In the genomic region with DNA sequence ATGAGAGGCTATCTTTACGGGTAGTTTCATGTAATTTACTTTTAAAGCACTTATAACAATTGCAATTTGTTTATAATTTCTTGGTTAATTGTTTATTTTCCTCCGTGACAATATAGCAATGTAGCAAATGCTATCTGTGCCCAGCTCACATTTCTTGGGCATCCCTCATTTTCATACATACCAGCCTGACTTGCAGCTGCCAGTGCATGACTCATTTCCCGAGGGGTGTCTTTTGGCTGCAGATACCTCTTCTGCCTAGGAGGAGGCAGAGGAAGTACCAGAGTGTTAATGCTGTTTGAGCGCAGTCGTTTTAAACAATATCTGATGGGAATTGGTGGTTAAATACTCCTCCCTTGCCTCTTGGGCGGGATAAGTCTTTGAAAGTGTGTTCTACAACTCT, we compare ENCODE assay signal across 9 cellular contexts.
DNase-seq lines count a peak whose midpoint lies in the region; ATAC-seq and TF ChIP-seq lines count a peak whose summit lies in the region.
"Had no signal": no experiment of that assay in that cellular context is flagged by ENCODE, and none has a peak within 500 bp of the region (broad histone marks: within the 10 kb centered on the region; RNA-seq: fewer than 3 reads in every experiment).

No MANE protein-coding gene starts in this region.

- H3K27me3 ChIP-seq in BLaER1 treated with 17β-estradiol and CSF1 and Interleukin-3, amounts not matched to agents 10 nM and 100 nM, result no peaks in the 10 kb centered on the region
- H3K27me3 ChIP-seq in transverse colon, result no peaks in the 10 kb centered on the region

- H3K9me3 ChIP-seq in BLaER1 treated with 17β-estradiol and CSF1 and Interleukin-3, amounts not matched to agents 10 nM and 100 nM (replicated peaks in 1 of 11), result no peaks in the 10 kb centered on the region
- H3K9me3 ChIP-seq in HEK293 (ENCODE audit: control insufficient read depth, insufficient read depth, low read depth, low read length) (no peaks in the 10 kb centered on the region), transverse colon (no peaks in the 10 kb centered on the region)

- no peak overlapping the region for H3K4me3 ChIP-seq in BLaER1 treated with 17β-estradiol and CSF1 and Interleukin-3, amounts not matched to agents 10 nM and 100 nM
- no peak overlapping the region for H3K4me3 ChIP-seq in HEK293 (ENCODE audit: low read depth, low read length)
- H3K4me3 ChIP-seq in fibroblast of villous mesenchyme (ENCODE audit: low read depth, low read length), result no peak overlapping the region
- no peak overlapping the region for H3K4me3 ChIP-seq in transverse colon

- intact Hi-C loops in transverse colon (cut with DNase I; ENCODE audit: low total_unique reads), result no loop called here

- DNase-seq in SK-MEL-5 (ENCODE audit: low read depth, low spot score) (peak; percentile 46), fibroblast of villous mesenchyme (ENCODE audit: low read depth) (peak; percentile 2), HUDEP-2 (lab: John Stamatoyannopoulos, UW; ENCODE audit: unreplicated experiment in 76 of 76) (no peak), transverse colon (no peak), GM19238 (ENCODE audit: insufficient read length, low spot score) (no peak)
- DNase-seq: NCI-H748 treated with DMSO at 0.1 percent for 48 hours had no signal

- H3K27ac ChIP-seq in BLaER1 treated with 17β-estradiol and CSF1 and Interleukin-3, amounts not matched to agents 10 nM and 100 nM, result no peak overlapping the region
- H3K27ac ChIP-seq in HEK293 (ENCODE audit: extremely low read depth, low read depth, low read length) (no peak overlapping the region), transverse colon (no peak overlapping the region)

- TF ChIP-seq CTCF in HEK293 (tag by site-specific recombination; IDR thresholded peaks at IDR 0.05) (no peak), fibroblast of villous mesenchyme (IDR thresholded peaks at IDR 0.05; ENCODE audit: insufficient read depth, low read depth, low read length) (no peak), transverse colon (IDR thresholded peaks at IDR 0.05) (no peak)

- H3K4me1 ChIP-seq in BLaER1 treated with 17β-estradiol and CSF1 and Interleukin-3, amounts not matched to agents 10 nM and 100 nM, result peaks cover 8 to 11% (median 10%) of the 10 kb centered on the region in 10 experiments; a peak in 18 of 20 replicates
- H3K4me1 ChIP-seq in HEK293 (ENCODE audit: control insufficient read depth, insufficient read depth, low read length) (no peaks in the 10 kb centered on the region), transverse colon (no peaks in the 10 kb centered on the region)

- no peaks in the 10 kb centered on the region for H3K36me3 ChIP-seq in BLaER1 treated with 17β-estradiol and CSF1 and Interleukin-3, amounts not matched to agents 10 nM and 100 nM
- H3K36me3 ChIP-seq in HEK293 (ENCODE audit: control insufficient read depth in 2 of 2, insufficient read depth in 1 of 2, low read length in 2 of 2), result no peaks in the 10 kb centered on the region
- H3K36me3 ChIP-seq in transverse colon, result no peaks in the 10 kb centered on the region

- no peak for ATAC-seq in GM21529 (IDR thresholded peaks at IDR 0.05; ENCODE audit: unreplicated experiment)

- no peak overlapping the region for H3K9ac ChIP-seq in BLaER1 treated with 17β-estradiol and CSF1 and Interleukin-3, amounts not matched to agents 10 nM and 100 nM

- in situ Hi-C loops in SK-MEL-5 (cut with HindIII; ENCODE audit: low pct_unique_long_range_greater_than_20kb, low sequenced_read_pairs), result no loop called here
- in situ Hi-C loops in transverse colon (cut with MboI; ENCODE audit: low pct_ligation_motif_present in 1 of 4, low pct_unique_long_range_greater_than_20kb in 1 of 4, low sequenced_read_pairs in 3 of 4), result no loop called here

- no peaks in the 10 kb centered on the region for H4K20me1 ChIP-seq in BLaER1 treated with 17β-estradiol and CSF1 and Interleukin-3, amounts not matched to agents 10 nM and 100 nM

- CTCF ChIA-PET in HEK293 (lab: Yijun Ruan, JAX), result no interaction called here

- POLR2A ChIA-PET in HEK293 (lab: Yijun Ruan, JAX), result no interaction called here

- 48 to 63% methylated on average over 3 to 6 of the region's 6 CpGs for WGBS in transverse colon (ENCODE audit: low coverage in 1 of 2), 2 donors

- peak overlapping the region in 10 of 11 experiments; percentile 3 to 59 (median 22); a peak in 16 of 22 replicates for H3K4me2 ChIP-seq in BLaER1 treated with 17β-estradiol and CSF1 and Interleukin-3, amounts not matched to agents 10 nM and 100 nM

- no peak for TF ChIP-seq POLR2A in transverse colon (IDR thresholded peaks at IDR 0.05)

- TF ChIP-seq EP300 in transverse colon (IDR thresholded peaks at IDR 0.05; ENCODE audit: low read depth), result no peak

TF ChIP-seq in HEK293, 187 proteins besides CTCF, POLR2A, EP300 and RAD21 (continues in another document):
- no peak for TF ChIP-seq ZNF473 (tag by site-specific recombination; IDR thresholded peaks at IDR 0.05)
- peak; percentile 16 for TF ChIP-seq ZNF510 (tag by site-specific recombination; IDR thresholded peaks at IDR 0.05; ENCODE audit: insufficient replicate concordance)
- TF ChIP-seq, protein P1, sequence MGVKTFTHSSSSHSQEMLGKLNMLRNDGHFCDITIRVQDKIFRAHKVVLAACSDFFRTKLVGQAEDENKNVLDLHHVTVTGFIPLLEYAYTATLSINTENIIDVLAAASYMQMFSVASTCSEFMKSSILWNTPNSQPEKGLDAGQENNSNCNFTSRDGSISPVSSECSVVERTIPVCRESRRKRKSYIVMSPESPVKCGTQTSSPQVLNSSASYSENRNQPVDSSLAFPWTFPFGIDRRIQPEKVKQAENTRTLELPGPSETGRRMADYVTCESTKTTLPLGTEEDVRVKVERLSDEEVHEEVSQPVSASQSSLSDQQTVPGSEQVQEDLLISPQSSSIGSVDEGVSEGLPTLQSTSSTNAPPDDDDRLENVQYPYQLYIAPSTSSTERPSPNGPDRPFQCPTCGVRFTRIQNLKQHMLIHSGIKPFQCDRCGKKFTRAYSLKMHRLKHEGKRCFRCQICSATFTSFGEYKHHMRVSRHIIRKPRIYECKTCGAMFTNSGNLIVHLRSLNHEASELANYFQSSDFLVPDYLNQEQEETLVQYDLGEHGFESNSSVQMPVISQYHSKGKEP (tag by site-specific recombination; IDR thresholded peaks at IDR 0.05), result no peak
- TF ChIP-seq ZNF157 (tag by site-specific recombination; IDR thresholded peaks at IDR 0.05), result no peak
- no peak for TF ChIP-seq ZNF596 (tag by site-specific recombination; IDR thresholded peaks at IDR 0.05)
- TF ChIP-seq KLF8 (tag by site-specific recombination; IDR thresholded peaks at IDR 0.05), result no peak
- TF ChIP-seq, protein P2, sequence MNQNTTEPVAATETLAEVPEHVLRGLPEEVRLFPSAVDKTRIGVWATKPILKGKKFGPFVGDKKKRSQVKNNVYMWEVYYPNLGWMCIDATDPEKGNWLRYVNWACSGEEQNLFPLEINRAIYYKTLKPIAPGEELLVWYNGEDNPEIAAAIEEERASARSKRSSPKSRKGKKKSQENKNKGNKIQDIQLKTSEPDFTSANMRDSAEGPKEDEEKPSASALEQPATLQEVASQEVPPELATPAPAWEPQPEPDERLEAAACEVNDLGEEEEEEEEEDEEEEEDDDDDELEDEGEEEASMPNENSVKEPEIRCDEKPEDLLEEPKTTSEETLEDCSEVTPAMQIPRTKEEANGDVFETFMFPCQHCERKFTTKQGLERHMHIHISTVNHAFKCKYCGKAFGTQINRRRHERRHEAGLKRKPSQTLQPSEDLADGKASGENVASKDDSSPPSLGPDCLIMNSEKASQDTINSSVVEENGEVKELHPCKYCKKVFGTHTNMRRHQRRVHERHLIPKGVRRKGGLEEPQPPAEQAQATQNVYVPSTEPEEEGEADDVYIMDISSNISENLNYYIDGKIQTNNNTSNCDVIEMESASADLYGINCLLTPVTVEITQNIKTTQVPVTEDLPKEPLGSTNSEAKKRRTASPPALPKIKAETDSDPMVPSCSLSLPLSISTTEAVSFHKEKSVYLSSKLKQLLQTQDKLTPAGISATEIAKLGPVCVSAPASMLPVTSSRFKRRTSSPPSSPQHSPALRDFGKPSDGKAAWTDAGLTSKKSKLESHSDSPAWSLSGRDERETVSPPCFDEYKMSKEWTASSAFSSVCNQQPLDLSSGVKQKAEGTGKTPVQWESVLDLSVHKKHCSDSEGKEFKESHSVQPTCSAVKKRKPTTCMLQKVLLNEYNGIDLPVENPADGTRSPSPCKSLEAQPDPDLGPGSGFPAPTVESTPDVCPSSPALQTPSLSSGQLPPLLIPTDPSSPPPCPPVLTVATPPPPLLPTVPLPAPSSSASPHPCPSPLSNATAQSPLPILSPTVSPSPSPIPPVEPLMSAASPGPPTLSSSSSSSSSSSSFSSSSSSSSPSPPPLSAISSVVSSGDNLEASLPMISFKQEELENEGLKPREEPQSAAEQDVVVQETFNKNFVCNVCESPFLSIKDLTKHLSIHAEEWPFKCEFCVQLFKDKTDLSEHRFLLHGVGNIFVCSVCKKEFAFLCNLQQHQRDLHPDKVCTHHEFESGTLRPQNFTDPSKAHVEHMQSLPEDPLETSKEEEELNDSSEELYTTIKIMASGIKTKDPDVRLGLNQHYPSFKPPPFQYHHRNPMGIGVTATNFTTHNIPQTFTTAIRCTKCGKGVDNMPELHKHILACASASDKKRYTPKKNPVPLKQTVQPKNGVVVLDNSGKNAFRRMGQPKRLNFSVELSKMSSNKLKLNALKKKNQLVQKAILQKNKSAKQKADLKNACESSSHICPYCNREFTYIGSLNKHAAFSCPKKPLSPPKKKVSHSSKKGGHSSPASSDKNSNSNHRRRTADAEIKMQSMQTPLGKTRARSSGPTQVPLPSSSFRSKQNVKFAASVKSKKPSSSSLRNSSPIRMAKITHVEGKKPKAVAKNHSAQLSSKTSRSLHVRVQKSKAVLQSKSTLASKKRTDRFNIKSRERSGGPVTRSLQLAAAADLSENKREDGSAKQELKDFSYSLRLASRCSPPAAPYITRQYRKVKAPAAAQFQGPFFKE (tag by site-specific recombination; IDR thresholded peaks at IDR 0.05; ENCODE audit: borderline replicate concordance), result no peak
- peak; percentile 37; the same call in 1 of the 2 replicates for TF ChIP-seq FEZF1 (tag by site-specific recombination; IDR thresholded peaks at IDR 0.05)
- no peak for TF ChIP-seq ZNF660 (tag by site-specific recombination; IDR thresholded peaks at IDR 0.05)
- TF ChIP-seq, protein P3, sequence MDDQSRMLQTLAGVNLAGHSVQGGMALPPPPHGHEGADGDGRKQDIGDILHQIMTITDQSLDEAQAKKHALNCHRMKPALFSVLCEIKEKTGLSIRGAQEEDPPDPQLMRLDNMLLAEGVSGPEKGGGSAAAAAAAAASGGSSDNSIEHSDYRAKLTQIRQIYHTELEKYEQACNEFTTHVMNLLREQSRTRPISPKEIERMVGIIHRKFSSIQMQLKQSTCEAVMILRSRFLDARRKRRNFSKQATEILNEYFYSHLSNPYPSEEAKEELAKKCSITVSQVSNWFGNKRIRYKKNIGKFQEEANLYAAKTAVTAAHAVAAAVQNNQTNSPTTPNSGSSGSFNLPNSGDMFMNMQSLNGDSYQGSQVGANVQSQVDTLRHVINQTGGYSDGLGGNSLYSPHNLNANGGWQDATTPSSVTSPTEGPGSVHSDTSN (CRISPR knock-in tag; IDR thresholded peaks at IDR 0.05), result no peak

Comparison
In these comparisons a context has a peak if more than half of its experiments do, and no peak if none do; other contexts are left out.
1. DNase-seq: peak in SK-MEL-5 (single experiment) and fibroblast of villous mesenchyme (single experiment); none in HUDEP-2 (0 of 76), transverse colon (single experiment) and GM19238 (single experiment).